Comparison of ENCODE assay signal across 1 cellular context in genomic region chr12:56137853-56138571, GRCh38.
A peak's percentile ranks its signal among the peaks of the same experiment; 100 is the strongest.
TF ChIP-seq lines count a peak whose summit lies in the region.

No MANE protein-coding gene starts in this region.

TF ChIP-seq in HepG2, 621 proteins besides CTCF, POLR2A, EP300 and RAD21:
- TF ChIP-seq ARNT (IDR thresholded peaks at IDR 0.05) = no peak
- no peak for TF ChIP-seq YEATS4 (CRISPR knock-in tag; IDR thresholded peaks at IDR 0.05; ENCODE audit: borderline replicate concordance)
- TF ChIP-seq ZNF792 (CRISPR knock-in tag; IDR thresholded peaks at IDR 0.05) = no peak
- TF ChIP-seq SP5 (CRISPR knock-in tag; IDR thresholded peaks at IDR 0.05; ENCODE audit: borderline replicate concordance, low read depth) = no peak
- TF ChIP-seq, protein P1, sequence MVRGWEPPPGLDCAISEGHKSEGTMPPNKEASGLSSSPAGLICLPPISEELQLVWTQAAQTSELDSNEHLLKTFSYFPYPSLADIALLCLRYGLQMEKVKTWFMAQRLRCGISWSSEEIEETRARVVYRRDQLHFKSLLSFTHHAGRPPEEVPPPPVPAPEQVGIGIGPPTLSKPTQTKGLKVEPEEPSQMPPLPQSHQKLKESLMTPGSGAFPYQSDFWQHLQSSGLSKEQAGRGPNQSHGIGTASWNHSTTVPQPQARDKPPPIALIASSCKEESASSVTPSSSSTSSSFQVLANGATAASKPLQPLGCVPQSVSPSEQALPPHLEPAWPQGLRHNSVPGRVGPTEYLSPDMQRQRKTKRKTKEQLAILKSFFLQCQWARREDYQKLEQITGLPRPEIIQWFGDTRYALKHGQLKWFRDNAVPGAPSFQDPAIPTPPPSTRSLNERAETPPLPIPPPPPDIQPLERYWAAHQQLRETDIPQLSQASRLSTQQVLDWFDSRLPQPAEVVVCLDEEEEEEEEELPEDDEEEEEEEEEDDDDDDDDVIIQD (CRISPR knock-in tag; IDR thresholded peaks at IDR 0.05; ENCODE audit: low read depth) = no peak
- TF ChIP-seq RBFOX2 (IDR thresholded peaks at IDR 0.05; ENCODE audit: low read depth, low read length) = 0 out of 2 replicates have a peak, but pooled peaks have one; percentile 9
- TF ChIP-seq ZNF484 (CRISPR knock-in tag; IDR thresholded peaks at IDR 0.05; ENCODE audit: borderline replicate concordance, low read depth) = no peak
- no peak for TF ChIP-seq MXD4 (CRISPR knock-in tag; IDR thresholded peaks at IDR 0.05)
